29 cellular contexts compared by ENCODE assay signal in genomic region chr3:39725321-39725720, GRCh38.
DNase-seq lines count a peak whose midpoint lies in the region; TF ChIP-seq lines count a peak whose summit lies in the region.
"Had no signal": no experiment of that assay in that cellular context is flagged by ENCODE, and none has a peak within 500 bp of the region (broad histone marks: within the 10 kb centered on the region; RNA-seq: fewer than 3 reads in every experiment).

No MANE protein-coding gene starts in this region.

- no peak overlapping the region for H3K9ac ChIP-seq in Karpas-422 (ENCODE audit: low read length)
- H3K9ac ChIP-seq: BLaER1; BLaER1 treated with 17β-estradiol and CSF1 and Interleukin-3, amounts not matched to agents 10 nM and 100 nM had no signal

- DNase-seq in Karpas-422, result no peak
- DNase-seq in epithelial cell of esophagus (ENCODE audit: low read depth), result peak; percentile 24
- DNase-seq in SJCRH30, result no peak
- DNase-seq in cerebellar cortex (ENCODE audit: low spot score), result no peak
- DNase-seq: 8988T; ACHN; AML-193; BE2C; C1 segment of cervical spinal cord; Caco-2; Calu3; CD4-positive, alpha-beta memory T cell; CD4-positive, alpha-beta T cell; CD4-positive, CD25-positive, alpha-beta regulatory T cell; CD8-positive, alpha-beta memory T cell; CD8-positive, alpha-beta T cell; COR-L47; DMS 273 treated with DMSO at 0.1 percent for 48 hours; DMS153; DMS53; DMS79; DMS79 treated with DMSO at 0.1 percent for 48 hours; DND-41; EL had no signal

- H3K4me1 ChIP-seq in Karpas-422 (ENCODE audit: low read length) (peaks cover 30% of the 10 kb centered on the region), SJCRH30 (no peaks in the 10 kb centered on the region)
- H3K4me1 ChIP-seq: A549; BLaER1; BLaER1 treated with 17β-estradiol and CSF1 and Interleukin-3, amounts not matched to agents 10 nM and 100 nM; Caco-2 had no signal

- no peaks in the 10 kb centered on the region for H3K27me3 ChIP-seq in Karpas-422 (ENCODE audit: low read length)
- H3K27me3 ChIP-seq in SJCRH30, result no peaks in the 10 kb centered on the region
- H3K27me3 ChIP-seq: BE2C; BLaER1; BLaER1 treated with 17β-estradiol and CSF1 and Interleukin-3, amounts not matched to agents 10 nM and 100 nM had no signal

- no peak for TF ChIP-seq CTCF in epithelial cell of esophagus (IDR thresholded peaks at IDR 0.05; ENCODE audit: insufficient read depth, low read depth, low read length, missing control alignments)

- no peak overlapping the region for H3K4me3 ChIP-seq in Karpas-422 (ENCODE audit: low read length)
- no peak overlapping the region for H3K4me3 ChIP-seq in epithelial cell of esophagus (ENCODE audit: low read length)
- H3K4me3 ChIP-seq in SJCRH30, result no peak overlapping the region
- H3K4me3 ChIP-seq: A549; BLaER1; BLaER1 treated with 17β-estradiol and CSF1 and Interleukin-3, amounts not matched to agents 10 nM and 100 nM had no signal

- no peak overlapping the region for H2AFZ ChIP-seq in Karpas-422 (ENCODE audit: low read length)

- no peaks in the 10 kb centered on the region for H3K9me3 ChIP-seq in Karpas-422 (ENCODE audit: low read length)
- no peaks in the 10 kb centered on the region for H3K9me3 ChIP-seq in SJCRH30 (replicated peaks)
- H3K9me3 ChIP-seq: A549; BE2C; BLaER1; BLaER1 treated with 17β-estradiol and CSF1 and Interleukin-3, amounts not matched to agents 10 nM and 100 nM; Caco-2 had no signal

- no peaks in the 10 kb centered on the region for H3K79me2 ChIP-seq in Karpas-422 (ENCODE audit: low read length)

- H3K36me3 ChIP-seq in Karpas-422 (ENCODE audit: insufficient read depth, low read length) (no peaks in the 10 kb centered on the region), SJCRH30 (no peaks in the 10 kb centered on the region)
- H3K36me3 ChIP-seq: BE2C; BLaER1; BLaER1 treated with 17β-estradiol and CSF1 and Interleukin-3, amounts not matched to agents 10 nM and 100 nM had no signal

- H3K27ac ChIP-seq in Karpas-422 (ENCODE audit: low read length) (no peak overlapping the region; the same call in 1 of the 2 replicates), SJCRH30 (no peak overlapping the region)
- H3K27ac ChIP-seq: 22Rv1; A549; BLaER1; BLaER1 treated with 17β-estradiol and CSF1 and Interleukin-3, amounts not matched to agents 10 nM and 100 nM; C4-2B had no signal

- peak overlapping the region; percentile 23 for H3K4me2 ChIP-seq in Karpas-422 (ENCODE audit: low read depth, low read length, poor library complexity, severe bottlenecking)
- H3K4me2 ChIP-seq: A549; BLaER1; BLaER1 treated with 17β-estradiol and CSF1 and Interleukin-3, amounts not matched to agents 10 nM and 100 nM had no signal

- H4K20me1 ChIP-seq in Karpas-422 (ENCODE audit: insufficient read depth, low read depth, low read length), result no peaks in the 10 kb centered on the region
- H4K20me1 ChIP-seq: BLaER1; BLaER1 treated with 17β-estradiol and CSF1 and Interleukin-3, amounts not matched to agents 10 nM and 100 nM had no signal

- no peaks in the 10 kb centered on the region for H3K9me2 ChIP-seq in Karpas-422 (replicated peaks; ENCODE audit: insufficient read depth, low read length)
